ENCODE assay signal across 14 cellular contexts in the genomic region with DNA sequence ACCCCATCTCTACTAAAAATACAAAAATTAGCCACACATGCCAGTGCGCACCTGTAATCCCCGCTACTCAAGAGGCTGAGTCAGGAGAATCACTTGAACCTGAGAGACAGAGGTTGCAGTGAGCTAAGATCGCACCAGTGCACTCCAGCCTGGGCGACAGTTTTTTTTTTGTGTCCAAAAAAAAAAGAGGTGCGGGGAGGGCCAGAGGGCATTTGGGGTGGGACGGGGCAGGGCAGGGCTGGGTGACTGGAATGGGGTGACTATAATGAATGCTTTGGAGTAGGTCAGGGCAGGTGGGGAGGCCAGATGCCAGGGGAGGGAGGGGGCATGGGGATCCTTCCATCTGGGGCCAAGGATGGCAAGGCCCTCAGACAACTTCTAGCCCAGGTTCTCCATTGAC. TPM values are rescaled to one million over a fixed set of nuclear protein-coding genes. Genes with fewer than 3 reads are reported as not detected.
DNase-seq lines count a peak whose midpoint lies in the region; ATAC-seq and TF ChIP-seq lines count a peak whose summit lies in the region.
"Had no signal": no experiment of that assay in that cellular context is flagged by ENCODE, and none has a peak within 500 bp of the region (broad histone marks: within the 10 kb centered on the region; RNA-seq: fewer than 3 reads in every experiment).

No MANE protein-coding gene starts in this region.

- H3K4me1 Mint-ChIP-seq in osteocyte (ENCODE audit: unreplicated experiment), result peaks cover 76% of the 10 kb centered on the region
- H3K4me1 Mint-ChIP-seq in activated CD4-positive, alpha-beta memory T cell treated with anti-CD3 and anti-CD28 coated beads for 36 hours (ENCODE audit: low read depth), result no peaks in the 10 kb centered on the region
- H3K4me1 Mint-ChIP-seq: activated CD4-positive, alpha-beta memory T cell treated with anti-CD3 and anti-CD28 coated beads, Interleukin-2, amount 10 ng/mL, durations not matched to agents 7 days and 5 days; stimulated activated effector memory CD8-positive, alpha-beta T cell treated with anti-CD3 and anti-CD28 coated beads, Interleukin-12 subunit alpha, Interleukin-12 subunit beta, amount 100 ng/mL, for 72 hours had no signal

- CTCF ChIA-PET in activated CD4-positive, alpha-beta memory T cell treated with anti-CD3 and anti-CD28 coated beads for 36 hours (lab: Charles Lee), result no interaction called here

- TF ChIP-seq CTCF in heart left ventricle (IDR thresholded peaks at IDR 0.05), result no peak
- TF ChIP-seq CTCF in osteocyte (IDR thresholded peaks at IDR 0.05), result no peak
- TF ChIP-seq CTCF in upper lobe of right lung (IDR thresholded peaks at IDR 0.05), result no peak

- no peak for DNase-seq in heart left ventricle
- DNase-seq in Right ventricle myocardium superior, result no peak
- no peak for DNase-seq in osteocyte (ENCODE audit: extremely low spot score, unreplicated experiment)
- peak; percentile 75 for DNase-seq in upper lobe of right lung
- no peak for DNase-seq in kidney tubule cell (ENCODE audit: low spot score)
- no peak for DNase-seq in activated CD4-positive, alpha-beta memory T cell treated with anti-CD3 and anti-CD28 coated beads for 36 hours
- DNase-seq: activated CD4-positive, alpha-beta memory T cell treated with anti-CD3 and anti-CD28 coated beads, Interleukin-2, amount 10 ng/mL, durations not matched to agents 7 days and 5 days; activated naive CD4-positive, alpha-beta T cell treated with anti-CD3 and anti-CD28 coated beads, Interleukin-2, amount 50 U/mL, for 16 hours; naive thymus-derived CD4-positive, alpha-beta T cell; NCI-H1048; T-cell had no signal

- H3K4me3 Mint-ChIP-seq in osteocyte (ENCODE audit: unreplicated experiment), result no peak overlapping the region
- H3K4me3 Mint-ChIP-seq in activated CD4-positive, alpha-beta memory T cell treated with anti-CD3 and anti-CD28 coated beads for 36 hours, result no peak overlapping the region
- H3K4me3 Mint-ChIP-seq: activated CD4-positive, alpha-beta memory T cell treated with anti-CD3 and anti-CD28 coated beads, Interleukin-2, amount 10 ng/mL, durations not matched to agents 7 days and 5 days; naive thymus-derived CD4-positive, alpha-beta T cell; stimulated activated effector memory CD8-positive, alpha-beta T cell treated with anti-CD3 and anti-CD28 coated beads, Interleukin-12 subunit alpha, Interleukin-12 subunit beta, amount 100 ng/mL, for 72 hours; T-cell had no signal

- H3K27ac ChIP-seq in heart left ventricle (peak overlapping the region; percentile 84 to 99 (median 94)), upper lobe of right lung (peak overlapping the region; percentile 97)

- H3K4me3 ChIP-seq in heart left ventricle (peak overlapping the region in 2 of 12 donors; percentile 3 to 38), upper lobe of right lung (peak overlapping the region; percentile 15)

- H3K36me3 Mint-ChIP-seq in osteocyte (ENCODE audit: unreplicated experiment), result no peaks in the 10 kb centered on the region
- H3K36me3 Mint-ChIP-seq in activated CD4-positive, alpha-beta memory T cell treated with anti-CD3 and anti-CD28 coated beads for 36 hours, result no peaks in the 10 kb centered on the region
- H3K36me3 Mint-ChIP-seq: naive thymus-derived CD4-positive, alpha-beta T cell; stimulated activated effector memory CD8-positive, alpha-beta T cell treated with anti-CD3 and anti-CD28 coated beads, Interleukin-12 subunit alpha, Interleukin-12 subunit beta, amount 100 ng/mL, for 72 hours; T-cell had no signal

- POLR2A ChIA-PET in activated CD4-positive, alpha-beta memory T cell treated with anti-CD3 and anti-CD28 coated beads for 36 hours (lab: Charles Lee), result no interaction called here

- WGBS in heart left ventricle, 4 donors, result 73 to 81% (median 75%) methylated on average over 6 of the region's 6 CpGs

- no peaks in the 10 kb centered on the region for H3K9me3 ChIP-seq in heart left ventricle
- no peaks in the 10 kb centered on the region for H3K9me3 ChIP-seq in upper lobe of right lung

- no peaks in the 10 kb centered on the region for H3K27me3 Mint-ChIP-seq in osteocyte (ENCODE audit: unreplicated experiment)
- H3K27me3 Mint-ChIP-seq in activated CD4-positive, alpha-beta memory T cell treated with anti-CD3 and anti-CD28 coated beads for 36 hours, result peaks cover 3% of the 10 kb centered on the region

- ATAC-seq in heart left ventricle, result no peak
- no peak for ATAC-seq in Right ventricle myocardium superior (ENCODE audit: poor library complexity)
- peak; percentile 38 for ATAC-seq in esophagus mucosa
- ATAC-seq in upper lobe of right lung, result peak; percentile 10
- no peak for ATAC-seq in HG03520 (IDR thresholded peaks at IDR 0.05; ENCODE audit: unreplicated experiment)
- ATAC-seq: stimulated activated effector memory CD8-positive, alpha-beta T cell treated with anti-CD3 and anti-CD28 coated beads, Interleukin-12 subunit alpha, Interleukin-12 subunit beta, amount 100 ng/mL, for 72 hours; T-cell had no signal

- H3K4me1 ChIP-seq in heart left ventricle (peaks cover 0 to 61% (median 45%) of the 10 kb centered on the region in 12 donors), upper lobe of right lung (peaks cover 52% of the 10 kb centered on the region)

- H3K9me3 Mint-ChIP-seq in osteocyte (ENCODE audit: unreplicated experiment), result no peaks in the 10 kb centered on the region
- H3K9me3 Mint-ChIP-seq in activated CD4-positive, alpha-beta memory T cell treated with anti-CD3 and anti-CD28 coated beads for 36 hours, result no peaks in the 10 kb centered on the region
- H3K9me3 Mint-ChIP-seq: activated CD4-positive, alpha-beta memory T cell treated with anti-CD3 and anti-CD28 coated beads, Interleukin-2, amount 10 ng/mL, durations not matched to agents 7 days and 5 days; naive thymus-derived CD4-positive, alpha-beta T cell; stimulated activated effector memory CD8-positive, alpha-beta T cell treated with anti-CD3 and anti-CD28 coated beads, Interleukin-12 subunit alpha, Interleukin-12 subunit beta, amount 100 ng/mL, for 72 hours; T-cell had no signal

- no peaks in the 10 kb centered on the region for H3K27me3 ChIP-seq in heart left ventricle
- H3K27me3 ChIP-seq in upper lobe of right lung, result no peaks in the 10 kb centered on the region

- no peaks in the 10 kb centered on the region for H3K36me3 ChIP-seq in heart left ventricle
- no peaks in the 10 kb centered on the region for H3K36me3 ChIP-seq in upper lobe of right lung

- intact Hi-C loops in heart left ventricle (cut with DNase I) (loop anchor here in 1 of 10 donors (5.0 kb wide), 1 partner anchor 35 kb away; no protein-coding TSS in a partner anchor), Right ventricle myocardium superior (cut with DNase I) (no loop called here), upper lobe of right lung (cut with DNase I) (no loop called here)
- intact Hi-C loops in activated CD4-positive, alpha-beta memory T cell treated with anti-CD3 and anti-CD28 coated beads for 36 hours (cut with micrococcal nuclease), result no loop called here

- no peak for TF ChIP-seq POLR2A in heart left ventricle (IDR thresholded peaks at IDR 0.05)

- peak overlapping the region; percentile 100 for H3K27ac Mint-ChIP-seq in osteocyte (ENCODE audit: unreplicated experiment)
- H3K27ac Mint-ChIP-seq in activated CD4-positive, alpha-beta memory T cell treated with anti-CD3 and anti-CD28 coated beads for 36 hours, result no peak overlapping the region
- H3K27ac Mint-ChIP-seq: activated CD4-positive, alpha-beta memory T cell treated with anti-CD3 and anti-CD28 coated beads, Interleukin-2, amount 10 ng/mL, durations not matched to agents 7 days and 5 days; naive thymus-derived CD4-positive, alpha-beta T cell; stimulated activated effector memory CD8-positive, alpha-beta T cell treated with anti-CD3 and anti-CD28 coated beads, Interleukin-12 subunit alpha, Interleukin-12 subunit beta, amount 100 ng/mL, for 72 hours; T-cell had no signal

RNA-seq across cellular contexts. Expression of a gene that starts 23.5 kb away (rescaled TPM):
- 10 to 100 TPM in 8 of 9 donors, 1 to 10 TPM in 1; 10.0 to 40.4 (median 15.2) TPM for total RNA-seq in heart left ventricle
- 10 to 100 TPM; 16.4 to 27.0 TPM for polyA plus RNA-seq in heart left ventricle
- 21.7 TPM for total RNA-seq in Right ventricle myocardium superior
- 49.1 TPM for total RNA-seq in esophagus mucosa
- total RNA-seq in osteocyte, result 44.7 and 48.7 TPM in 2 replicates
- total RNA-seq in upper lobe of right lung, result 30.5 TPM
- 1 to 10 TPM; 4.9 to 6.6 TPM for total RNA-seq in activated CD4-positive, alpha-beta memory T cell treated with anti-CD3 and anti-CD28 coated beads for 36 hours

Comparison
In these comparisons a context has a peak if more than half of its experiments do, and no peak if none do; other contexts are left out.
1. ATAC-seq: peak in esophagus mucosa (single experiment) and upper lobe of right lung (single experiment); none in heart left ventricle (0 of 4), Right ventricle myocardium superior (single experiment) and HG03520 (single experiment).